In the genomic region with DNA sequence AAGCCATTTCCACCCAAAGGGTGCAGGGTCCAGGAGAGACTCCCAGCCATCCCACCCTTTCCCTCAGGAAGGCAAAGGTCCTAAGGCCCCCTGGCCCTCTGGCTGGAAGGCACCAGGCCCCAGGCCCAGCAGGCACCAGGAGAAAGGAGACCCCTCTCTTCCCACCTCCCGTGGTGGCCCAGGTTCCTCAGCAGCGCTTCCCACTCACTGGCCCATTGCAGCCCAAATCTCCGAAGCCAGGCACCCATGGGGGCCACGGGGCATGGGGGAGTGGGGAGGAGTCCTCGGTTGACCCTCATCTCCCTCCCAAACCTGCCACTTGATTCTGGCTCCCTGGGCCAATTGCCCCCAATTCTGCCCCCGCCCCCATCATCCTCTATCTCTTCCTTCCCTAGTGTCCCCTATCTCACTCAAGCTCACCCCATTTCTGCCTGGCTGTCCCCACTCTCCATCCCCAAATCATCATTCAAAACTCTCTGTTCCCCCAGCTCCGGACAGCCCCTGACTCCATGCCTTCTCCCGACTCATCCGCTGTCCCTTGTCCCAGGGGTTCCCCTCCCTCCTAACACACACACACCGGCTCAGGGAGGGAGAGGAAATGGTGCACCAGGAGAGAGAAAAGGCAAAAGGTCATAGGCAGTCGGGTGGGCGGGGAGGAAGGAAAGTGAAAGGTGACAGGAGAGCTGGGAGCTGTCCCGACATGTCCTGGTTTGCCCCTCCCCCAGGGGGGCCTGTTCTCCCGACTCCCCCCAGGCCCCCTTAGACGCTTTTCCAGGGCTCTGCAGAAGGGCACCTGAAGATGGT, we compare ENCODE assay signal across 9 cellular contexts. TPM values are rescaled to one million over a fixed set of nuclear protein-coding genes. Genes with fewer than 3 reads are reported as not detected.
DNase-seq lines count a peak whose midpoint lies in the region; ATAC-seq and TF ChIP-seq lines count a peak whose summit lies in the region.
"Had no signal": no experiment of that assay in that cellular context is flagged by ENCODE, and none has a peak within 500 bp of the region (broad histone marks: within the 10 kb centered on the region; RNA-seq: fewer than 3 reads in every experiment).

No MANE protein-coding gene starts in this region.

- POLR2A ChIA-PET in Panc1 (lab: Charles Lee), result interaction anchor here (0.5 to 0.6 kb wide), 3 partner anchors 45 to 204 kb away, joined by 3 to 8 read pairs (median 5); no protein-coding TSS in a partner anchor

- H3K4me3 Mint-ChIP-seq in CD4-positive, CD25-positive, alpha-beta regulatory T cell, result peak overlapping the region; percentile 77 to 94 (median 88)

- H3K27ac Mint-ChIP-seq in CD4-positive, CD25-positive, alpha-beta regulatory T cell, result peak overlapping the region in 1 of 3 donors; percentile 95

- peaks cover 0 to 38% (median 23%) of the 10 kb centered on the region in 4 donors for H3K4me1 Mint-ChIP-seq in CD4-positive, CD25-positive, alpha-beta regulatory T cell

- H3K79me2 ChIP-seq in osteoblast (ENCODE audit: insufficient read depth, low read length), result peaks cover 61% of the 10 kb centered on the region

- H3K36me3 Mint-ChIP-seq in CD4-positive, CD25-positive, alpha-beta regulatory T cell, result no peaks in the 10 kb centered on the region

- no peak for TF ChIP-seq CTCF in Panc1 (IDR thresholded peaks at IDR 0.05)
- no peak for TF ChIP-seq CTCF in epithelial cell of esophagus (IDR thresholded peaks at IDR 0.05; ENCODE audit: insufficient read depth, low read depth, low read length, missing control alignments)
- no peak for TF ChIP-seq CTCF in osteoblast (IDR thresholded peaks at IDR 0.05; ENCODE audit: extremely low read depth, low read depth, low read length)
- no peak for TF ChIP-seq CTCF in foreskin keratinocyte (conservative IDR thresholded peaks at IDR 0.05)

- intact Hi-C loops in Panc1 (cut with micrococcal nuclease; ENCODE audit: unreplicated experiment), result loop anchor here (5.0 kb wide), 1 partner anchor 33 kb away; no protein-coding TSS in a partner anchor

- no peak for ATAC-seq in CD4-positive, CD25-positive, alpha-beta regulatory T cell (ENCODE audit: low read depth in 2 of 2)
- ATAC-seq in Panc1, result peak; percentile 3; the same call in 1 of the 2 replicates
- no peak for ATAC-seq in HG03354 (IDR thresholded peaks at IDR 0.05; ENCODE audit: poor library complexity, severe bottlenecking, unreplicated experiment)
- ATAC-seq in GM18520 (IDR thresholded peaks at IDR 0.05; ENCODE audit: unreplicated experiment), result no peak
- no peak for ATAC-seq in foreskin keratinocyte
- no peak for ATAC-seq in left lobe of liver

- no peaks in the 10 kb centered on the region for H3K27me3 ChIP-seq in CD4-positive, CD25-positive, alpha-beta regulatory T cell (ENCODE audit: control insufficient read depth, insufficient read depth, low read length)
- H3K27me3 ChIP-seq in Panc1 (ENCODE audit: control insufficient read depth, insufficient read depth, low read length) (no peaks in the 10 kb centered on the region), osteoblast (ENCODE audit: insufficient read depth, low read length) (no peaks in the 10 kb centered on the region), foreskin keratinocyte (peaks cover 30% of the 10 kb centered on the region)

- H3K4me1 ChIP-seq in CD4-positive, CD25-positive, alpha-beta regulatory T cell (ENCODE audit: control insufficient read depth, insufficient read depth, low read length, poor library complexity, severe bottlenecking), result peaks cover 25% of the 10 kb centered on the region
- H3K4me1 ChIP-seq in Panc1 (ENCODE audit: control insufficient read depth, insufficient read depth, low read length), result peaks cover 75% of the 10 kb centered on the region
- H3K4me1 ChIP-seq in osteoblast (ENCODE audit: insufficient read depth, low read length), result peaks cover 59% of the 10 kb centered on the region
- peaks cover 5% of the 10 kb centered on the region for H3K4me1 ChIP-seq in foreskin keratinocyte

- no peak overlapping the region for H3K27ac ChIP-seq in CD4-positive, CD25-positive, alpha-beta regulatory T cell (ENCODE audit: insufficient read depth, low read length, poor library complexity, severe bottlenecking)
- H3K27ac ChIP-seq in Panc1 (ENCODE audit: low read length), result peak overlapping the region; percentile 95
- H3K27ac ChIP-seq in osteoblast (ENCODE audit: low read depth, low read length), result peak overlapping the region; percentile 96
- no peak overlapping the region for H3K27ac ChIP-seq in foreskin keratinocyte

- H3K36me3 ChIP-seq in CD4-positive, CD25-positive, alpha-beta regulatory T cell (ENCODE audit: control insufficient read depth, insufficient read depth, low read length), result no peaks in the 10 kb centered on the region
- H3K36me3 ChIP-seq in Panc1 (ENCODE audit: control insufficient read depth, insufficient read depth, low read length) (no peaks in the 10 kb centered on the region; the same call in 1 of the 2 replicates), osteoblast (ENCODE audit: insufficient read depth, low read length) (peaks cover 41% of the 10 kb centered on the region)

- no peak overlapping the region for H2AFZ ChIP-seq in osteoblast (ENCODE audit: low read length)

- no TSS peak for BruUV-seq in Panc1 (replicated peaks; lab: Mats Ljungman, UMichigan)

- CTCF ChIA-PET in Panc1 (lab: Charles Lee), result no interaction called here

- peaks cover 14% of the 10 kb centered on the region for H4K20me1 ChIP-seq in osteoblast (ENCODE audit: insufficient read depth, low read length)

- H3K27me3 Mint-ChIP-seq in CD4-positive, CD25-positive, alpha-beta regulatory T cell, result peaks cover 13% of the 10 kb centered on the region

- no peaks in the 10 kb centered on the region for H3K9me3 Mint-ChIP-seq in CD4-positive, CD25-positive, alpha-beta regulatory T cell

- H3K9me3 ChIP-seq in CD4-positive, CD25-positive, alpha-beta regulatory T cell (ENCODE audit: control insufficient read depth in 2 of 2, low read length in 2 of 2), result no peaks in the 10 kb centered on the region
- H3K9me3 ChIP-seq in Panc1 (ENCODE audit: control insufficient read depth, insufficient read depth, low read depth, low read length), result no peaks in the 10 kb centered on the region
- no peaks in the 10 kb centered on the region for H3K9me3 ChIP-seq in osteoblast (ENCODE audit: low read depth, low read length)

- no peak for DNase-seq in CD4-positive, CD25-positive, alpha-beta regulatory T cell
- DNase-seq in Panc1 (ENCODE audit: low read depth, low spot score), result no peak
- no peak for DNase-seq in epithelial cell of esophagus (ENCODE audit: low read depth)
- peak; percentile 89 for DNase-seq in osteoblast (ENCODE audit: insufficient read length, low spot score, missing footprints)
- DNase-seq in foreskin keratinocyte, result no peak
- no peak for DNase-seq in left lobe of liver (ENCODE audit: low spot score)

- H3K4me3 ChIP-seq in CD4-positive, CD25-positive, alpha-beta regulatory T cell (ENCODE audit: low read depth, low read length), result no peak overlapping the region
- peak overlapping the region; percentile 37 to 50 for H3K4me3 ChIP-seq in Panc1 (ENCODE audit: low read depth in 2 of 2, low read length in 2 of 2)
- peak overlapping the region; percentile 55 for H3K4me3 ChIP-seq in epithelial cell of esophagus (ENCODE audit: low read length)
- H3K4me3 ChIP-seq in osteoblast (ENCODE audit: insufficient read depth, low read length), result peak overlapping the region; percentile 93

- in situ Hi-C loops in Panc1 (cut with HindIII; ENCODE audit: low pct_unique_long_range_greater_than_20kb, low sequenced_read_pairs), result no loop called here

- peak overlapping the region; percentile 96 for H3K4me2 ChIP-seq in osteoblast (ENCODE audit: insufficient read depth, low read length)

RNA-seq across cellular contexts. Expression of a gene that starts 1.2 kb away (rescaled TPM):
- 0.96 TPM for total RNA-seq in CD4-positive, CD25-positive, alpha-beta regulatory T cell
- not detected for polyA plus RNA-seq in CD4-positive, CD25-positive, alpha-beta regulatory T cell
- total RNA-seq in Panc1 (2021; ENCODE audit: unreplicated experiment), result 34.4 TPM
- 40.7 TPM for polyA plus RNA-seq in Panc1 (2012; ENCODE audit: insufficient read length)
- 3.2 and 3.3 TPM in 2 replicates for total RNA-seq in osteoblast
- total RNA-seq in foreskin keratinocyte, result 0.17 and 0.25 TPM in 2 replicates
- polyA plus RNA-seq in foreskin keratinocyte, result 0.18 and 0.19 TPM in 2 replicates
- 0.38 TPM for total RNA-seq in left lobe of liver

RNA-seq across cellular contexts. Expression of a gene that starts 21.3 kb away (rescaled TPM):
- total RNA-seq in CD4-positive, CD25-positive, alpha-beta regulatory T cell, result 24.0 TPM
- 1 to 10 TPM; 2.4 to 7.0 (median 4.8) TPM for polyA plus RNA-seq in CD4-positive, CD25-positive, alpha-beta regulatory T cell
- total RNA-seq in Panc1 (2021; ENCODE audit: unreplicated experiment) (not detected), osteoblast (not detected in 2 replicates), foreskin keratinocyte (not detected in 2 replicates), left lobe of liver (0.10 TPM)
- polyA plus RNA-seq in Panc1 (2012; ENCODE audit: insufficient read length), result not detected
- not detected in 2 replicates for polyA plus RNA-seq in foreskin keratinocyte
- total RNA-seq: pulmonary artery endothelial cell had no signal

RNA-seq across cellular contexts. Expression of a gene that starts 43.9 kb away (rescaled TPM):
- 18.7 TPM for total RNA-seq in CD4-positive, CD25-positive, alpha-beta regulatory T cell
- polyA plus RNA-seq in CD4-positive, CD25-positive, alpha-beta regulatory T cell, result 10 to 100 TPM; 10.9 to 16.4 (median 12.1) TPM
- 6.7 TPM for total RNA-seq in Panc1 (2021; ENCODE audit: unreplicated experiment)
- 16.2 TPM for polyA plus RNA-seq in Panc1 (2012; ENCODE audit: insufficient read length)
- 5.3 and 5.8 TPM in 2 replicates for total RNA-seq in osteoblast
- total RNA-seq in foreskin keratinocyte, result 3.2 and 3.5 TPM in 2 replicates
- polyA plus RNA-seq in foreskin keratinocyte, result 2.4 and 3.1 TPM in 2 replicates
- total RNA-seq in left lobe of liver, result 9.7 TPM

Comparison
In these comparisons a context has a peak if more than half of its experiments do, and no peak if none do; other contexts are left out.
1. H3K27ac ChIP-seq: peak in Panc1 (single experiment) and osteoblast (single experiment); none in CD4-positive, CD25-positive, alpha-beta regulatory T cell (single experiment) and foreskin keratinocyte (single experiment).
2. RNA of a gene that starts 21.3 kb away (total RNA-seq): 24.0 TPM in CD4-positive, CD25-positive, alpha-beta regulatory T cell (single experiment); 0.10 TPM in left lobe of liver (single experiment), not detected in Panc1 (single experiment), not detected in osteoblast and not detected in foreskin keratinocyte; every median in the first group is over 10 times any median in the second.